1 cellular context compared by ENCODE assay signal in genomic region chr20:25176184-25176583, GRCh38.
TF ChIP-seq lines count a peak whose summit lies in the region.

No MANE protein-coding gene starts in this region.

TF ChIP-seq in HepG2, 621 proteins besides CTCF, POLR2A, EP300 and RAD21 (continued from another document):
- TF ChIP-seq ZNF781 (CRISPR knock-in tag; IDR thresholded peaks at IDR 0.05; ENCODE audit: borderline replicate concordance, not compliant biosample characterization): no peak
- no peak for TF ChIP-seq TRIM24 (CRISPR knock-in tag; IDR thresholded peaks at IDR 0.05)
- no peak for TF ChIP-seq TRAFD1 (CRISPR knock-in tag; IDR thresholded peaks at IDR 0.05; ENCODE audit: borderline replicate concordance)
- 0 out of 2 replicates have a peak, but pooled peaks have one; percentile 5 for TF ChIP-seq NRL (CRISPR knock-in tag; IDR thresholded peaks at IDR 0.05; ENCODE audit: borderline replicate concordance)
- no peak for TF ChIP-seq ZNF558 (CRISPR knock-in tag; IDR thresholded peaks at IDR 0.05; ENCODE audit: borderline replicate concordance)
- no peak for TF ChIP-seq SYNCRIP (IDR thresholded peaks at IDR 0.05; ENCODE audit: insufficient read depth, low read depth, low read length)
- 0 out of 2 replicates have a peak, but pooled peaks have one; percentile 14 for TF ChIP-seq MIER3 (CRISPR knock-in tag; IDR thresholded peaks at IDR 0.05; ENCODE audit: borderline replicate concordance)
- TF ChIP-seq SALL1 (CRISPR knock-in tag; IDR thresholded peaks at IDR 0.05): peak; percentile 43; the same call in 1 of the 2 replicates
- TF ChIP-seq RARA (CRISPR knock-in tag; IDR thresholded peaks at IDR 0.05): peak; percentile 55
- no peak for TF ChIP-seq RNF2 (conservative IDR thresholded peaks at IDR 0.05; ENCODE audit: low read depth)
- no peak for TF ChIP-seq ZSCAN20 (CRISPR knock-in tag; IDR thresholded peaks at IDR 0.05; ENCODE audit: borderline replicate concordance)
- TF ChIP-seq XRCC5 (optimal IDR thresholded peaks at IDR 0.05; ENCODE audit: low read length): no peak
- no peak for TF ChIP-seq KLF6 (CRISPR knock-in tag; IDR thresholded peaks at IDR 0.05)
